ENCODE assay signal across 8 cellular contexts in genomic region chr3:129317014-129317771, GRCh38. TPM values are rescaled to one million over a fixed set of nuclear protein-coding genes. Genes with fewer than 3 reads are reported as not detected.
DNase-seq lines count a peak whose midpoint lies in the region; ATAC-seq, FAIRE-seq and TF ChIP-seq lines count a peak whose summit lies in the region.

No MANE protein-coding gene starts in this region.

- no peak for FAIRE-seq in keratinocyte (lab: Jason Lieb, UNC)

- dilution Hi-C loops in keratinocyte (cut with MboI; ENCODE audit: extremely low pct_ligation_motif_present, low sequenced_read_pairs) = no loop called here

- no peak for TF ChIP-seq CTCF in keratinocyte (optimal IDR thresholded peaks at IDR 0.05 in 1 of 3, IDR thresholded peaks at IDR 0.05 in 1 of 3, conservative IDR thresholded peaks at IDR 0.05 in 1 of 3; ENCODE audit: extremely low read depth in 1 of 3, insufficient read depth in 2 of 3, low read length in 3 of 3)

- DNase-seq in NCI-H2227 (lab: John Stamatoyannopoulos, UW; ENCODE audit: unreplicated experiment) = peak; percentile 17
- no peak for DNase-seq in NCI-H2227 treated with DMSO at 0.1 percent for 48 hours (lab: John Stamatoyannopoulos, UW)
- no peak for DNase-seq in activated naive CD8-positive, alpha-beta T cell treated with anti-CD3 and anti-CD28 coated beads, Interleukin-2, amount 10 ng/mL, durations not matched to agents 7 days and 5 days
- no peak for DNase-seq in keratinocyte (ENCODE audit: low read depth, low spot score)
- DNase-seq in stimulated activated naive B cell treated with anti-CD40 and anti-IgM and Interleukin-4, amounts not matched to agents 10 μg/mL and 1 μg/mL and 100 μg/mL, for 72 hours = no peak
- DNase-seq in HCEC 1CT = no peak
- DNase-seq in RPMI8226 = no peak
- DNase-seq in activated effector memory CD4-positive, alpha-beta T cell treated with anti-CD3 and anti-CD28 coated beads, Interleukin-2, amount 50 U/mL, for 16 hours = no peak

- ATAC-seq in activated naive CD8-positive, alpha-beta T cell treated with anti-CD3 and anti-CD28 coated beads, Interleukin-2, amount 10 ng/mL, durations not matched to agents 7 days and 5 days (ENCODE audit: low read depth) = no peak
- ATAC-seq in stimulated activated naive B cell treated with anti-CD40 and anti-IgM and Interleukin-4, amounts not matched to agents 10 μg/mL and 1 μg/mL and 100 μg/mL, for 72 hours (replicated peaks) = no peak

- POLR2A ChIA-PET in activated naive CD8-positive, alpha-beta T cell treated with anti-CD3 and anti-CD28 coated beads, Interleukin-2, amount 10 ng/mL, durations not matched to agents 7 days and 5 days (lab: Charles Lee) = interaction anchor here (0.9 to 6.1 kb wide), 27 partner anchors 9 to 663 kb away, joined by 3 to 102 read pairs (median 8); partner anchors contain the start of genes ACAD9, CNBP, COPG1 and EFCAB12

- no peaks in the 10 kb centered on the region for H3K9me3 ChIP-seq in keratinocyte (ENCODE audit: control insufficient read depth, low read depth, low read length)

- peak overlapping the region; percentile 88 for H3K27ac ChIP-seq in keratinocyte (ENCODE audit: control insufficient read depth, insufficient read depth, low read length)

- H3K9me1 ChIP-seq in keratinocyte (ENCODE audit: control insufficient read depth, extremely low read depth, insufficient read depth, low read length) = no peaks in the 10 kb centered on the region

- H3K4me3 Mint-ChIP-seq in activated naive CD8-positive, alpha-beta T cell treated with anti-CD3 and anti-CD28 coated beads, Interleukin-2, amount 10 ng/mL, durations not matched to agents 7 days and 5 days = peak overlapping the region; percentile 24
- H3K4me3 Mint-ChIP-seq in stimulated activated naive B cell treated with anti-CD40 and anti-IgM and Interleukin-4, amounts not matched to agents 10 μg/mL and 1 μg/mL and 100 μg/mL, for 72 hours = peak overlapping the region; percentile 58 to 99

- H3K4me1 Mint-ChIP-seq in activated naive CD8-positive, alpha-beta T cell treated with anti-CD3 and anti-CD28 coated beads, Interleukin-2, amount 10 ng/mL, durations not matched to agents 7 days and 5 days = peaks cover 24% of the 10 kb centered on the region
- peaks cover 29 to 45% of the 10 kb centered on the region in 2 donors for H3K4me1 Mint-ChIP-seq in stimulated activated naive B cell treated with anti-CD40 and anti-IgM and Interleukin-4, amounts not matched to agents 10 μg/mL and 1 μg/mL and 100 μg/mL, for 72 hours

- peak overlapping the region; percentile 45 to 83 (median 71) for H3K4me3 ChIP-seq in keratinocyte (ENCODE audit: control insufficient read depth in 2 of 3, extremely low read depth in 1 of 3, insufficient read depth in 2 of 3, low read depth in 1 of 3, low read length in 3 of 3)

- peak overlapping the region; percentile 93 for H3K4me2 ChIP-seq in keratinocyte (ENCODE audit: control insufficient read depth, extremely low read depth, insufficient read depth, low read depth, low read length)

- no peak overlapping the region for H3K27ac Mint-ChIP-seq in activated naive CD8-positive, alpha-beta T cell treated with anti-CD3 and anti-CD28 coated beads, Interleukin-2, amount 10 ng/mL, durations not matched to agents 7 days and 5 days
- no peak overlapping the region for H3K27ac Mint-ChIP-seq in stimulated activated naive B cell treated with anti-CD40 and anti-IgM and Interleukin-4, amounts not matched to agents 10 μg/mL and 1 μg/mL and 100 μg/mL, for 72 hours

- H3K27me3 Mint-ChIP-seq in activated naive CD8-positive, alpha-beta T cell treated with anti-CD3 and anti-CD28 coated beads, Interleukin-2, amount 10 ng/mL, durations not matched to agents 7 days and 5 days = no peaks in the 10 kb centered on the region
- peaks cover 18% of the 10 kb centered on the region in 2 donors for H3K27me3 Mint-ChIP-seq in stimulated activated naive B cell treated with anti-CD40 and anti-IgM and Interleukin-4, amounts not matched to agents 10 μg/mL and 1 μg/mL and 100 μg/mL, for 72 hours

- peak overlapping the region; percentile 93 for H3K9ac ChIP-seq in keratinocyte (ENCODE audit: control insufficient read depth, extremely low read depth, insufficient read depth, low read length)

- H2AFZ ChIP-seq in keratinocyte (ENCODE audit: control insufficient read depth, low read length) = peak overlapping the region; percentile 94

- H3K9me3 Mint-ChIP-seq in activated naive CD8-positive, alpha-beta T cell treated with anti-CD3 and anti-CD28 coated beads, Interleukin-2, amount 10 ng/mL, durations not matched to agents 7 days and 5 days = no peaks in the 10 kb centered on the region
- no peaks in the 10 kb centered on the region for H3K9me3 Mint-ChIP-seq in stimulated activated naive B cell treated with anti-CD40 and anti-IgM and Interleukin-4, amounts not matched to agents 10 μg/mL and 1 μg/mL and 100 μg/mL, for 72 hours

- no peaks in the 10 kb centered on the region for H3K36me3 ChIP-seq in keratinocyte (ENCODE audit: control insufficient read depth in 2 of 2, extremely low read depth in 1 of 2, insufficient read depth in 2 of 2, low read length in 2 of 2)

- no peaks in the 10 kb centered on the region for H3K27me3 ChIP-seq in keratinocyte (ENCODE audit: control insufficient read depth, extremely low read depth, insufficient read depth, low read length)

- H4K20me1 ChIP-seq in keratinocyte (ENCODE audit: control insufficient read depth, extremely low read depth, insufficient read depth, low read length) = no peaks in the 10 kb centered on the region

- no peaks in the 10 kb centered on the region for H3K79me2 ChIP-seq in keratinocyte (ENCODE audit: control insufficient read depth, insufficient read depth, low read length)

- H3K36me3 Mint-ChIP-seq in activated naive CD8-positive, alpha-beta T cell treated with anti-CD3 and anti-CD28 coated beads, Interleukin-2, amount 10 ng/mL, durations not matched to agents 7 days and 5 days = peaks cover 6% of the 10 kb centered on the region
- H3K36me3 Mint-ChIP-seq in stimulated activated naive B cell treated with anti-CD40 and anti-IgM and Interleukin-4, amounts not matched to agents 10 μg/mL and 1 μg/mL and 100 μg/mL, for 72 hours = peaks cover 0 to 2% of the 10 kb centered on the region in 2 donors

- H3K4me1 ChIP-seq in keratinocyte (ENCODE audit: control insufficient read depth, extremely low read depth, insufficient read depth, low read length) = peaks cover 13% of the 10 kb centered on the region

RNA-seq across cellular contexts. Expression of gene HMCES, which starts 38.5 kb away (rescaled TPM):
- total RNA-seq in activated naive CD8-positive, alpha-beta T cell treated with anti-CD3 and anti-CD28 coated beads, Interleukin-2, amount 10 ng/mL, durations not matched to agents 7 days and 5 days = 10 to 100 TPM; 59.7 to 60.8 TPM
- 36.4 to 66.4 TPM (median 54.6 TPM) in 3 replicates for polyA plus RNA-seq in keratinocyte
- polyA plus RNA-seq in keratinocyte (2011; ENCODE audit: low read depth) = 11.3 TPM
- 39.0 and 41.1 TPM in 2 replicates for polyA plus RNA-seq in keratinocyte (2011; cell fraction: cytosol; rRNA removed)
- 43.9 and 45.5 TPM in 2 replicates for polyA plus RNA-seq in keratinocyte (2011; cell fraction: nucleus; rRNA removed)
- 39.9 and 63.3 TPM in 2 replicates for polyA plus RNA-seq in keratinocyte (2012; ENCODE audit: low replicate concordance)
- 16.7 to 31.2 TPM (median 27.3 TPM) in 3 replicates for polyA minus RNA-seq in keratinocyte
- polyA minus RNA-seq in keratinocyte (2011; cell fraction: cytosol; rRNA and poly(A)+ RNA removed) = 22.1 TPM
- polyA minus RNA-seq in keratinocyte (2011; cell fraction: nucleus; rRNA and poly(A)+ RNA removed) = 8.9 and 21.1 TPM in 2 replicates
